2 cellular contexts compared by ENCODE assay signal in the genomic region with DNA sequence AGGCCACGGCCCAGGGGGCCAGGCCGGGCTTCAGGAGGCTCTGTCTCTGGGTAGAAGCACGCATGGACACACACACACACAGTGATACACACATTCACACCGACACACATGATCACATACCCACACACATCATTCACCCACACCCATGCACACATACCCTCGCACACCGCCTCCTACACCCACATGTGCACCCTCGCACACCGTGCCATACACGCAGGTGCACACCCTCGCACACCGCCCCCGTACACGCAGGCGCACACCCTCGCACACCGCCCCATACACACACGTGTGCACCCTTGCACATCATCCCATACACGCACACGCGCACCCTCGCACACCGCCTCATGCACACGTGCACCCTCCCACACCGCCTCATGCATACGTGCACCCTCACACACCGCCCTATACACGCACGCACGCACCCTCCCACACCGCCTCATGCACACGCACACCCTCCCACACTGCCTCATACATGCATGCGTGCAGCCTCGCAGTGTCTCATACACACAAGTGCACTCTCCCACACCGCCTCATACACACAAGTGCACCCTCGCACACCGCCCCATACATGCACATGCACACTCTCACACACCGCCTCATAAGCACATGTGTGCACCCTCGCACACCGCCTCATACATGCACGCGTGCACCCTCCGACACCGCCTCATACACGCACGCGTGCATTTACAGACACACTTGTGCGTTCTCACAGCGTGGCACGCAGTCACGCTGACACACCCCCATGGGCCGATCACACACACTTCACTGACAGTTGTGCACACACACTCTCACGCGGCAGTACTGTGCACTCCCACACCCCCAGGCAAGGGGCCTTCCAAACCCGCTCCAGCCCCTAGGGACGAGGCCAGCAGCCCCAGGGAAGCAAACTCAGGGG.
TF ChIP-seq lines count a peak whose summit lies in the region.

No MANE protein-coding gene starts in this region.

TF ChIP-seq in HEK293, 187 proteins besides CTCF, POLR2A, EP300 and RAD21 (continued from another document and continues in another):
- TF ChIP-seq, protein P1, sequence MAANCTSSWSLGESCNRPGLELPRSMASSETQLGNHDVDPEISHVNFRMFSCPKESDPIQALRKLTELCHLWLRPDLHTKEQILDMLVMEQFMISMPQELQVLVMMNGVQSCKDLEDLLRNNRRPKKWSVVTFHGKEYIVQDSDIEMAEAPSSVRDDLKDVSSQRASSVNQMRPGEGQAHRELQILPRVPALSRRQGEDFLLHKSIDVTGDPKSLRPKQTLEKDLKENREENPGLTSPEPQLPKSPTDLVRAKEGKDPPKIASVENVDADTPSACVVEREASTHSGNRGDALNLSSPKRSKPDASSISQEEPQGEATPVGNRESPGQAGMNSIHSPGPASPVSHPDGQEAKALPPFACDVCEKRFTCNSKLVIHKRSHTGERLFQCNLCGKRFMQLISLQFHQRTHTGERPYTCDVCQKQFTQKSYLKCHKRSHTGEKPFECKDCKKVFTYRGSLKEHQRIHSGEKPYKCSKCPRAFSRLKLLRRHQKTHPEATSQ (tag by site-specific recombination; IDR thresholded peaks at IDR 0.05): no peak
- peak; percentile 96 for TF ChIP-seq ZFHX2 (tag by site-specific recombination; conservative IDR thresholded peaks at IDR 0.05)
- no peak for TF ChIP-seq ZNF146 (tag by site-specific recombination; IDR thresholded peaks at IDR 0.05)
- TF ChIP-seq ZNF302 (tag by site-specific recombination; IDR thresholded peaks at IDR 0.05; ENCODE audit: low read depth): no peak
- TF ChIP-seq, protein P2, sequence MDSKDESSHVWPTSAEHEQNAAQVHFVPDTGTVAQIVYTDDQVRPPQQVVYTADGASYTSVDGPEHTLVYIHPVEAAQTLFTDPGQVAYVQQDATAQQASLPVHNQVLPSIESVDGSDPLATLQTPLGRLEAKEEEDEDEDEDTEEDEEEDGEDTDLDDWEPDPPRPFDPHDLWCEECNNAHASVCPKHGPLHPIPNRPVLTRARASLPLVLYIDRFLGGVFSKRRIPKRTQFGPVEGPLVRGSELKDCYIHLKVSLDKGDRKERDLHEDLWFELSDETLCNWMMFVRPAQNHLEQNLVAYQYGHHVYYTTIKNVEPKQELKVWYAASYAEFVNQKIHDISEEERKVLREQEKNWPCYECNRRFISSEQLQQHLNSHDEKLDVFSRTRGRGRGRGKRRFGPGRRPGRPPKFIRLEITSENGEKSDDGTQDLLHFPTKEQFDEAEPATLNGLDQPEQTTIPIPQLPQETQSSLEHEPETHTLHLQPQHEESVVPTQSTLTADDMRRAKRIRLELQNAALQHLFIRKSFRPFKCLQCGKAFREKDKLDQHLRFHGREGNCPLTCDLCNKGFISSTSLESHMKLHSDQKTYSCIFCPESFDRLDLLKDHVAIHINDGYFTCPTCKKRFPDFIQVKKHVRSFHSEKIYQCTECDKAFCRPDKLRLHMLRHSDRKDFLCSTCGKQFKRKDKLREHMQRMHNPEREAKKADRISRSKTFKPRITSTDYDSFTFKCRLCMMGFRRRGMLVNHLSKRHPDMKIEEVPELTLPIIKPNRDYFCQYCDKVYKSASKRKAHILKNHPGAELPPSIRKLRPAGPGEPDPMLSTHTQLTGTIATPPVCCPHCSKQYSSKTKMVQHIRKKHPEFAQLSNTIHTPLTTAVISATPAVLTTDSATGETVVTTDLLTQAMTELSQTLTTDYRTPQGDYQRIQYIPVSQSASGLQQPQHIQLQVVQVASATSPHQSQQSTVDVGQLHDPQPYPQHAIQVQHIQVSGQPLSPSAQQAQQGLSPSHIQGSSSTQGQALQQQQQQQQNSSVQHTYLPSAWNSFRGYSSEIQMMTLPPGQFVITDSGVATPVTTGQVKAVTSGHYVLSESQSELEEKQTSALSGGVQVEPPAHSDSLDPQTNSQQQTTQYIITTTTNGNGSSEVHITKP (tag by site-specific recombination; IDR thresholded peaks at IDR 0.05): no peak
- no peak for TF ChIP-seq ZNF366 (tag by site-specific recombination; conservative IDR thresholded peaks at IDR 0.05)
- TF ChIP-seq KLF8 (tag by site-specific recombination; IDR thresholded peaks at IDR 0.05): no peak
- TF ChIP-seq, protein P3, sequence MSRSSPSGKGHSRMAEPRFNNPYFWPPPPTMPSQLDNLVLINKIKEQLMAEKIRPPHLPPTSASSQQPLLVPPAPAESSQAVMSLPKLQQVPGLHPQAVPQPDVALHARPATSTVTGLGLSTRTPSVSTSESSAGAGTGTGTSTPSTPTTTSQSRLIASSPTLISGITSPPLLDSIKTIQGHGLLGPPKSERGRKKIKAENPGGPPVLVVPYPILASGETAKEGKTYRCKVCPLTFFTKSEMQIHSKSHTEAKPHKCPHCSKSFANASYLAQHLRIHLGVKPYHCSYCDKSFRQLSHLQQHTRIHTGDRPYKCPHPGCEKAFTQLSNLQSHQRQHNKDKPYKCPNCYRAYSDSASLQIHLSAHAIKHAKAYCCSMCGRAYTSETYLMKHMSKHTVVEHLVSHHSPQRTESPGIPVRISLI (tag by site-specific recombination; IDR thresholded peaks at IDR 0.05): no peak
- TF ChIP-seq ZNF174 (tag by site-specific recombination; IDR thresholded peaks at IDR 0.05): no peak
- TF ChIP-seq, protein P4, sequence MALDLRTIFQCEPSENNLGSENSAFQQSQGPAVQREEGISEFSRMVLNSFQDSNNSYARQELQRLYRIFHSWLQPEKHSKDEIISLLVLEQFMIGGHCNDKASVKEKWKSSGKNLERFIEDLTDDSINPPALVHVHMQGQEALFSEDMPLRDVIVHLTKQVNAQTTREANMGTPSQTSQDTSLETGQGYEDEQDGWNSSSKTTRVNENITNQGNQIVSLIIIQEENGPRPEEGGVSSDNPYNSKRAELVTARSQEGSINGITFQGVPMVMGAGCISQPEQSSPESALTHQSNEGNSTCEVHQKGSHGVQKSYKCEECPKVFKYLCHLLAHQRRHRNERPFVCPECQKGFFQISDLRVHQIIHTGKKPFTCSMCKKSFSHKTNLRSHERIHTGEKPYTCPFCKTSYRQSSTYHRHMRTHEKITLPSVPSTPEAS (tag by site-specific recombination; IDR thresholded peaks at IDR 0.05): 0 out of 2 replicates have a peak, but pooled peaks have one; percentile 41
- no peak for TF ChIP-seq ZNF37A (tag by site-specific recombination; IDR thresholded peaks at IDR 0.05)
- no peak for TF ChIP-seq ZNF776 (tag by site-specific recombination; IDR thresholded peaks at IDR 0.05; ENCODE audit: borderline replicate concordance)
- peak; percentile 9; the same call in 1 of the 2 replicates for TF ChIP-seq ZNF48 (tag by site-specific recombination; IDR thresholded peaks at IDR 0.05)
- TF ChIP-seq, protein P5, sequence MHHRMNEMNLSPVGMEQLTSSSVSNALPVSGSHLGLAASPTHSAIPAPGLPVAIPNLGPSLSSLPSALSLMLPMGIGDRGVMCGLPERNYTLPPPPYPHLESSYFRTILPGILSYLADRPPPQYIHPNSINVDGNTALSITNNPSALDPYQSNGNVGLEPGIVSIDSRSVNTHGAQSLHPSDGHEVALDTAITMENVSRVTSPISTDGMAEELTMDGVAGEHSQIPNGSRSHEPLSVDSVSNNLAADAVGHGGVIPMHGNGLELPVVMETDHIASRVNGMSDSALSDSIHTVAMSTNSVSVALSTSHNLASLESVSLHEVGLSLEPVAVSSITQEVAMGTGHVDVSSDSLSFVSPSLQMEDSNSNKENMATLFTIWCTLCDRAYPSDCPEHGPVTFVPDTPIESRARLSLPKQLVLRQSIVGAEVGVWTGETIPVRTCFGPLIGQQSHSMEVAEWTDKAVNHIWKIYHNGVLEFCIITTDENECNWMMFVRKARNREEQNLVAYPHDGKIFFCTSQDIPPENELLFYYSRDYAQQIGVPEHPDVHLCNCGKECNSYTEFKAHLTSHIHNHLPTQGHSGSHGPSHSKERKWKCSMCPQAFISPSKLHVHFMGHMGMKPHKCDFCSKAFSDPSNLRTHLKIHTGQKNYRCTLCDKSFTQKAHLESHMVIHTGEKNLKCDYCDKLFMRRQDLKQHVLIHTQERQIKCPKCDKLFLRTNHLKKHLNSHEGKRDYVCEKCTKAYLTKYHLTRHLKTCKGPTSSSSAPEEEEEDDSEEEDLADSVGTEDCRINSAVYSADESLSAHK (tag by site-specific recombination; IDR thresholded peaks at IDR 0.05): no peak
- no peak for TF ChIP-seq ZBTB8A (tag by site-specific recombination; IDR thresholded peaks at IDR 0.05)
- peak; percentile 95 for TF ChIP-seq EGR2 (tag by site-specific recombination; IDR thresholded peaks at IDR 0.05; ENCODE audit: low read depth)

TF ChIP-seq in GM12878, 131 proteins besides CTCF, POLR2A, EP300 and RAD21 (continued from another document and continues in another):
- TF ChIP-seq, protein P6, sequence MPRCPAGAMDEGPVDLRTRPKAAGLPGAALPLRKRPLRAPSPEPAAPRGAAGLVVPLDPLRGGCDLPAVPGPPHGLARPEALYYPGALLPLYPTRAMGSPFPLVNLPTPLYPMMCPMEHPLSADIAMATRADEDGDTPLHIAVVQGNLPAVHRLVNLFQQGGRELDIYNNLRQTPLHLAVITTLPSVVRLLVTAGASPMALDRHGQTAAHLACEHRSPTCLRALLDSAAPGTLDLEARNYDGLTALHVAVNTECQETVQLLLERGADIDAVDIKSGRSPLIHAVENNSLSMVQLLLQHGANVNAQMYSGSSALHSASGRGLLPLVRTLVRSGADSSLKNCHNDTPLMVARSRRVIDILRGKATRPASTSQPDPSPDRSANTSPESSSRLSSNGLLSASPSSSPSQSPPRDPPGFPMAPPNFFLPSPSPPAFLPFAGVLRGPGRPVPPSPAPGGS (IDR thresholded peaks at IDR 0.05; ENCODE audit: borderline replicate concordance, insufficient read depth, low read depth, low read length, poor library complexity, severe bottlenecking): peak; percentile 93
- TF ChIP-seq JUND (IDR thresholded peaks at IDR 0.05; ENCODE audit: low read depth, low read length) (no peak), STAT3 (IDR thresholded peaks at IDR 0.05; ENCODE audit: low read depth, low read length) (no peak), TCF3 (IDR thresholded peaks at IDR 0.05; ENCODE audit: borderline replicate concordance, insufficient read depth, low read depth, low read length) (peak; percentile 91), FOXK2 (IDR thresholded peaks at IDR 0.05) (no peak), RAD51 (IDR thresholded peaks at IDR 0.05) (no peak), KLF5 (IDR thresholded peaks at IDR 0.05; ENCODE audit: partially characterized antibody) (no peak), BMI1 (IDR thresholded peaks at IDR 0.05; ENCODE audit: borderline replicate concordance) (no peak), BACH1 (IDR thresholded peaks at IDR 0.05; ENCODE audit: borderline replicate concordance) (no peak), MTA3 (IDR thresholded peaks at IDR 0.05; ENCODE audit: borderline replicate concordance, low read length) (no peak), MYB (IDR thresholded peaks at IDR 0.05; ENCODE audit: borderline replicate concordance, low read depth, low read length) (no peak), HDAC6 (IDR thresholded peaks at IDR 0.05; ENCODE audit: unreplicated experiment) (no peak), NFIC (IDR thresholded peaks at IDR 0.05; ENCODE audit: low read depth, low read length) (peak; percentile 31; the same call in 1 of the 2 replicates), NR2F1 (conservative IDR thresholded peaks at IDR 0.05) (no peak), ESRRA (IDR thresholded peaks at IDR 0.05; ENCODE audit: low read length) (no peak), RBBP5 (conservative IDR thresholded peaks at IDR 0.05) (no peak), JUNB (IDR thresholded peaks at IDR 0.05) (no peak), NFXL1 (IDR thresholded peaks at IDR 0.05; ENCODE audit: borderline replicate concordance) (no peak), RCOR1 (conservative IDR thresholded peaks at IDR 0.05; ENCODE audit: low read depth, low read length) (no peak), MYC (IDR thresholded peaks at IDR 0.05; ENCODE audit: insufficient read depth, insufficient read length, insufficient replicate concordance, low read length, severe bottlenecking) (no peak)
- TF ChIP-seq, protein P7, sequence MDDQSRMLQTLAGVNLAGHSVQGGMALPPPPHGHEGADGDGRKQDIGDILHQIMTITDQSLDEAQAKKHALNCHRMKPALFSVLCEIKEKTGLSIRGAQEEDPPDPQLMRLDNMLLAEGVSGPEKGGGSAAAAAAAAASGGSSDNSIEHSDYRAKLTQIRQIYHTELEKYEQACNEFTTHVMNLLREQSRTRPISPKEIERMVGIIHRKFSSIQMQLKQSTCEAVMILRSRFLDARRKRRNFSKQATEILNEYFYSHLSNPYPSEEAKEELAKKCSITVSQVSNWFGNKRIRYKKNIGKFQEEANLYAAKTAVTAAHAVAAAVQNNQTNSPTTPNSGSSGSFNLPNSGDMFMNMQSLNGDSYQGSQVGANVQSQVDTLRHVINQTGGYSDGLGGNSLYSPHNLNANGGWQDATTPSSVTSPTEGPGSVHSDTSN (IDR thresholded peaks at IDR 0.05; ENCODE audit: insufficient replicate concordance, low read depth, low read length): peak; percentile 56
- TF ChIP-seq, protein P8, sequence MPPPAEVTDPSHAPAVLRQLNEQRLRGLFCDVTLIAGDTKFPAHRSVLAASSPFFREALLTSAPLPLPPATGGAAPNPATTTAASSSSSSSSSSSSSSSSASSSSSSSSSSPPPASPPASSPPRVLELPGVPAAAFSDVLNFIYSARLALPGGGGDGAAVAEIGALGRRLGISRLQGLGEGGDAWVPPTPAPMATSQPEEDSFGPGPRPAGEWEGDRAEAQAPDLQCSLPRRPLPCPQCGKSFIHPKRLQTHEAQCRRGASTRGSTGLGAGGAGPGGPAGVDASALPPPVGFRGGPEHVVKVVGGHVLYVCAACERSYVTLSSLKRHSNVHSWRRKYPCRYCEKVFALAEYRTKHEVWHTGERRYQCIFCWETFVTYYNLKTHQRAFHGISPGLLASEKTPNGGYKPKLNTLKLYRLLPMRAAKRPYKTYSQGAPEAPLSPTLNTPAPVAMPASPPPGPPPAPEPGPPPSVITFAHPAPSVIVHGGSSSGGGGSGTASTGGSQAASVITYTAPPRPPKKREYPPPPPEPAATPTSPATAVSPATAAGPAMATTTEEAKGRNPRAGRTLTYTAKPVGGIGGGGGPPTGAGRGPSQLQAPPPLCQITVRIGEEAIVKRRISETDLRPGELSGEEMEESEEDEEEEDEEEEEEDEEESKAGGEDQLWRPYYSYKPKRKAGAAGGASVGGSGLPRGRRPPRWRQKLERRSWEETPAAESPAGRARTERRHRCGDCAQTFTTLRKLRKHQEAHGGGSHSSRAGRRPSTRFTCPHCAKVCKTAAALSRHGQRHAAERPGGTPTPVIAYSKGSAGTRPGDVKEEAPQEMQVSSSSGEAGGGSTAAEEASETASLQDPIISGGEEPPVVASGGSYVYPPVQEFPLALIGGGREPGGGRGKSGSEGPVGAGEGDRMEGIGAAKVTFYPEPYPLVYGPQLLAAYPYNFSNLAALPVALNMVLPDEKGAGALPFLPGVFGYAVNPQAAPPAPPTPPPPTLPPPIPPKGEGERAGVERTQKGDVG (CRISPR knock-in tag; IDR thresholded peaks at IDR 0.05): no peak
